ENCODE assay signal across 1 cellular context in the genomic region with DNA sequence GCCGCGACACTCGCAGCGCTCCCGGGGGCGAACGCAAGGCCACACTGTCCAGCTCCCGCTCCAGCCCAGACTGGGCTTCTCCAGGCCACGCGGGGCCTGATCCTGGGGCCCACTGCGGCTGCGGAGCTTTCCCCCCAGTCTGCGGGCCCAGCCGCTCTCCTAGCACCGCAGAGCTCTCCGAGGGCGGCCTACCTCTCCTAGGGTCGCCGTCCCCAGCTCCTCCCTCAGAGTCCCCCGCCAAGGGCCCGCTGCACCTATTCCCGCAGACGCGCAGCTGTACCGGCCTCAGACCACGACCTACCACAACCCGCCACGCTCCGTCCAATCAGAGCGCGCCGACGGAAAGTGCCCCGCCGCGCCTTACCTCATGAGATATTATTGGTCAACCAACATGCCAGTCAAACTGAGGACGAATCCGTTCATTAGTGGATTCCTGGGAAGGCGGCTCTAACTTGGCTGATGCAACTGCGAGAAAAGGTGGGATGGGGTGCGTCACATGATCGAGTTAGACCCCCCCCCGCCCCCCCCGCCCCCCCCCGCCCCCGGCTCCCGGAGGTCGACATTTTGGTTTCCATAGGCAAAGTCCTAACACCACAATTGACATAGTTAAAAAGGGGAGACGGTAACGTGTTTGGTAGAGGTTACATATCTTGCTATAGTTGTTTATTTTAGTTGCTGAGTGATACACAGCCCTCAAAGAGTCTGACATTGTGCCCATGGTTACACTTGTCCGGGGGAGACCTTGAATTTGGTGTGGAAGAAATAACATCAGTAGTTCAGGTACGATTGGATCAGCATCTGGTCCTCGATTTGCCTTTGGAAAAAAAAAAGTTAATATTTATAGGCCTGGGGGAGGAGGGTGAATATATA.
TF ChIP-seq lines count a peak whose summit lies in the region.

A gene (minus strand): TSS at position 278 of the 870 bp plus-strand sequence. CDS start 6,743 bp downstream, outside the sequence.

TF ChIP-seq in HepG2, 621 proteins besides CTCF, POLR2A, EP300 and RAD21 (continued from another document and continues in another):
- TF ChIP-seq, protein P1, sequence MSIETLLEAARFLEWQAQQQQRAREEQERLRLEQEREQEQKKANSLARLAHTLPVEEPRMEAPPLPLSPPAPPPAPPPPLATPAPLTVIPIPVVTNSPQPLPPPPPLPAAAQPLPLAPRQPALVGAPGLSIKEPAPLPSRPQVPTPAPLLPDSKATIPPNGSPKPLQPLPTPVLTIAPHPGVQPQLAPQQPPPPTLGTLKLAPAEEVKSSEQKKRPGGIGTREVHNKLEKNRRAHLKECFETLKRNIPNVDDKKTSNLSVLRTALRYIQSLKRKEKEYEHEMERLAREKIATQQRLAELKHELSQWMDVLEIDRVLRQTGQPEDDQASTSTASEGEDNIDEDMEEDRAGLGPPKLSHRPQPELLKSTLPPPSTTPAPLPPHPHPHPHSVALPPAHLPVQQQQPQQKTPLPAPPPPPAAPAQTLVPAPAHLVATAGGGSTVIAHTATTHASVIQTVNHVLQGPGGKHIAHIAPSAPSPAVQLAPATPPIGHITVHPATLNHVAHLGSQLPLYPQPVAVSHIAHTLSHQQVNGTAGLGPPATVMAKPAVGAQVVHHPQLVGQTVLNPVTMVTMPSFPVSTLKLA (IDR thresholded peaks at IDR 0.05), result peak; percentile 32; the same call in 1 of the 2 replicates
- TF ChIP-seq, protein P2, sequence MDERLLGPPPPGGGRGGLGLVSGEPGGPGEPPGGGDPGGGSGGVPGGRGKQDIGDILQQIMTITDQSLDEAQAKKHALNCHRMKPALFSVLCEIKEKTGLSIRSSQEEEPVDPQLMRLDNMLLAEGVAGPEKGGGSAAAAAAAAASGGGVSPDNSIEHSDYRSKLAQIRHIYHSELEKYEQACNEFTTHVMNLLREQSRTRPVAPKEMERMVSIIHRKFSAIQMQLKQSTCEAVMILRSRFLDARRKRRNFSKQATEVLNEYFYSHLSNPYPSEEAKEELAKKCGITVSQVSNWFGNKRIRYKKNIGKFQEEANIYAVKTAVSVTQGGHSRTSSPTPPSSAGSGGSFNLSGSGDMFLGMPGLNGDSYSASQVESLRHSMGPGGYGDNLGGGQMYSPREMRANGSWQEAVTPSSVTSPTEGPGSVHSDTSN (CRISPR knock-in tag; IDR thresholded peaks at IDR 0.05), result peak; percentile 98
- TF ChIP-seq TEAD2 (CRISPR knock-in tag; IDR thresholded peaks at IDR 0.05) (peak; percentile 63; the same call in 1 of the 2 replicates), HDAC1 (CRISPR knock-in tag; IDR thresholded peaks at IDR 0.05) (peak; percentile 95), CEBPB (IDR thresholded peaks at IDR 0.05; ENCODE audit: borderline replicate concordance, low read depth, low read length) (peak; percentile 96), ERF (CRISPR knock-in tag; IDR thresholded peaks at IDR 0.05) (peak; percentile 45; the same call in 1 of the 2 replicates), KLF16 (CRISPR knock-in tag; IDR thresholded peaks at IDR 0.05) (peak in 1 of 2 experiments; percentile 95; a peak in 2 of 4 replicates), ZNF788 (CRISPR knock-in tag; IDR thresholded peaks at IDR 0.05; ENCODE audit: borderline replicate concordance) (peak; percentile 94), JUN (CRISPR knock-in tag; IDR thresholded peaks at IDR 0.05) (peak; percentile 42; the same call in 1 of the 2 replicates), ZMAT3 (CRISPR knock-in tag; conservative IDR thresholded peaks at IDR 0.05) (peak; percentile 44), ZNF543 (CRISPR knock-in tag; IDR thresholded peaks at IDR 0.05) (peak; percentile 53; the same call in 1 of the 2 replicates), ZSCAN29 (CRISPR knock-in tag; conservative IDR thresholded peaks at IDR 0.05) (0 out of 2 replicates have a peak, but pooled peaks have one; percentile 55), ZNF24 (IDR thresholded peaks at IDR 0.05) (peak; percentile 64), ZFAT (CRISPR knock-in tag; conservative IDR thresholded peaks at IDR 0.05) (no peak), REPIN1 (CRISPR knock-in tag; IDR thresholded peaks at IDR 0.05; ENCODE audit: borderline replicate concordance, low read depth) (peak; percentile 93), ZNF451 (CRISPR knock-in tag; IDR thresholded peaks at IDR 0.05) (peak; percentile 88; the same call in 1 of the 2 replicates), PAX8 (CRISPR knock-in tag; IDR thresholded peaks at IDR 0.05; ENCODE audit: borderline replicate concordance) (peak; percentile 66; the same call in 1 of the 2 replicates), RAD51 (IDR thresholded peaks at IDR 0.05; ENCODE audit: borderline replicate concordance) (no peak), SETDB1 (CRISPR knock-in tag; IDR thresholded peaks at IDR 0.05; ENCODE audit: borderline replicate concordance) (no peak), MXD4 (CRISPR knock-in tag; IDR thresholded peaks at IDR 0.05) (peak; percentile 72), MZF1 (CRISPR knock-in tag; IDR thresholded peaks at IDR 0.05; ENCODE audit: borderline replicate concordance) (no peak), ZSCAN25 (CRISPR knock-in tag; IDR thresholded peaks at IDR 0.05) (peak; percentile 78; the same call in 1 of the 2 replicates), NFKBIZ (CRISPR knock-in tag; IDR thresholded peaks at IDR 0.05) (no peak), TP53 (CRISPR knock-in tag; conservative IDR thresholded peaks at IDR 0.05) (peak; percentile 79; the same call in 1 of the 2 replicates), ZBTB7A (CRISPR knock-in tag; IDR thresholded peaks at IDR 0.05) (peak; percentile 69; the same call in 1 of the 2 replicates), ZFP36 (IDR thresholded peaks at IDR 0.05; ENCODE audit: borderline replicate concordance, low read depth, low read length, partially characterized antibody) (no peak), HOXA3 (CRISPR knock-in tag; IDR thresholded peaks at IDR 0.05) (peak; percentile 87), HOXD1 (CRISPR knock-in tag; IDR thresholded peaks at IDR 0.05) (peak; percentile 84; the same call in 1 of the 2 replicates), ZNF563 (CRISPR knock-in tag; IDR thresholded peaks at IDR 0.05) (peak; percentile 89), SIN3A (IDR thresholded peaks at IDR 0.05; ENCODE audit: borderline replicate concordance, low read depth, low read length) (peak; percentile 92), NAIF1 (CRISPR knock-in tag; IDR thresholded peaks at IDR 0.05; ENCODE audit: borderline replicate concordance) (0 out of 2 replicates have a peak, but pooled peaks have one; percentile 28), SRSF1 (optimal IDR thresholded peaks at IDR 0.05; ENCODE audit: low read depth, low read length) (peak; percentile 99), SATB2 (CRISPR knock-in tag; IDR thresholded peaks at IDR 0.05) (peak; percentile 91; the same call in 1 of the 2 replicates), DR1 (CRISPR knock-in tag; IDR thresholded peaks at IDR 0.05) (peak; percentile 89), CENPX (CRISPR knock-in tag; IDR thresholded peaks at IDR 0.05) (no peak), ZNF709 (CRISPR knock-in tag; IDR thresholded peaks at IDR 0.05) (peak; percentile 84)
- TF ChIP-seq, protein P3, sequence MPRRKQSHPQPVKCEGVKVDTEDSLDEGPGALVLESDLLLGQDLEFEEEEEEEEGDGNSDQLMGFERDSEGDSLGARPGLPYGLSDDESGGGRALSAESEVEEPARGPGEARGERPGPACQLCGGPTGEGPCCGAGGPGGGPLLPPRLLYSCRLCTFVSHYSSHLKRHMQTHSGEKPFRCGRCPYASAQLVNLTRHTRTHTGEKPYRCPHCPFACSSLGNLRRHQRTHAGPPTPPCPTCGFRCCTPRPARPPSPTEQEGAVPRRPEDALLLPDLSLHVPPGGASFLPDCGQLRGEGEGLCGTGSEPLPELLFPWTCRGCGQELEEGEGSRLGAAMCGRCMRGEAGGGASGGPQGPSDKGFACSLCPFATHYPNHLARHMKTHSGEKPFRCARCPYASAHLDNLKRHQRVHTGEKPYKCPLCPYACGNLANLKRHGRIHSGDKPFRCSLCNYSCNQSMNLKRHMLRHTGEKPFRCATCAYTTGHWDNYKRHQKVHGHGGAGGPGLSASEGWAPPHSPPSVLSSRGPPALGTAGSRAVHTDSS (CRISPR knock-in tag; conservative IDR thresholded peaks at IDR 0.05), result no peak
- TF ChIP-seq, protein P4, sequence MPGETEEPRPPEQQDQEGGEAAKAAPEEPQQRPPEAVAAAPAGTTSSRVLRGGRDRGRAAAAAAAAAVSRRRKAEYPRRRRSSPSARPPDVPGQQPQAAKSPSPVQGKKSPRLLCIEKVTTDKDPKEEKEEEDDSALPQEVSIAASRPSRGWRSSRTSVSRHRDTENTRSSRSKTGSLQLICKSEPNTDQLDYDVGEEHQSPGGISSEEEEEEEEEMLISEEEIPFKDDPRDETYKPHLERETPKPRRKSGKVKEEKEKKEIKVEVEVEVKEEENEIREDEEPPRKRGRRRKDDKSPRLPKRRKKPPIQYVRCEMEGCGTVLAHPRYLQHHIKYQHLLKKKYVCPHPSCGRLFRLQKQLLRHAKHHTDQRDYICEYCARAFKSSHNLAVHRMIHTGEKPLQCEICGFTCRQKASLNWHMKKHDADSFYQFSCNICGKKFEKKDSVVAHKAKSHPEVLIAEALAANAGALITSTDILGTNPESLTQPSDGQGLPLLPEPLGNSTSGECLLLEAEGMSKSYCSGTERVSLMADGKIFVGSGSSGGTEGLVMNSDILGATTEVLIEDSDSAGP (CRISPR knock-in tag; IDR thresholded peaks at IDR 0.05; ENCODE audit: borderline replicate concordance), result peak; percentile 84; the same call in 1 of the 2 replicates
- TF ChIP-seq, protein P5, sequence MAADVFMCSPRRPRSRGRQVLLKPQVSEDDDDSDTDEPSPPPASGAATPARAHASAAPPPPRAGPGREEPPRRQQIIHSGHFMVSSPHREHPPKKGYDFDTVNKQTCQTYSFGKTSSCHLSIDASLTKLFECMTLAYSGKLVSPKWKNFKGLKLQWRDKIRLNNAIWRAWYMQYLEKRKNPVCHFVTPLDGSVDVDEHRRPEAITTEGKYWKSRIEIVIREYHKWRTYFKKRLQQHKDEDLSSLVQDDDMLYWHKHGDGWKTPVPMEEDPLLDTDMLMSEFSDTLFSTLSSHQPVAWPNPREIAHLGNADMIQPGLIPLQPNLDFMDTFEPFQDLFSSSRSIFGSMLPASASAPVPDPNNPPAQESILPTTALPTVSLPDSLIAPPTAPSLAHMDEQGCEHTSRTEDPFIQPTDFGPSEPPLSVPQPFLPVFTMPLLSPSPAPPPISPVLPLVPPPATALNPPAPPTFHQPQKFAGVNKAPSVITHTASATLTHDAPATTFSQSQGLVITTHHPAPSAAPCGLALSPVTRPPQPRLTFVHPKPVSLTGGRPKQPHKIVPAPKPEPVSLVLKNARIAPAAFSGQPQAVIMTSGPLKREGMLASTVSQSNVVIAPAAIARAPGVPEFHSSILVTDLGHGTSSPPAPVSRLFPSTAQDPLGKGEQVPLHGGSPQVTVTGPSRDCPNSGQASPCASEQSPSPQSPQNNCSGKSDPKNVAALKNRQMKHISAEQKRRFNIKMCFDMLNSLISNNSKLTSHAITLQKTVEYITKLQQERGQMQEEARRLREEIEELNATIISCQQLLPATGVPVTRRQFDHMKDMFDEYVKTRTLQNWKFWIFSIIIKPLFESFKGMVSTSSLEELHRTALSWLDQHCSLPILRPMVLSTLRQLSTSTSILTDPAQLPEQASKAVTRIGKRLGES (CRISPR knock-in tag; IDR thresholded peaks at IDR 0.05; ENCODE audit: borderline replicate concordance), result peak; percentile 80; the same call in 1 of the 2 replicates
- TF ChIP-seq, protein P6, sequence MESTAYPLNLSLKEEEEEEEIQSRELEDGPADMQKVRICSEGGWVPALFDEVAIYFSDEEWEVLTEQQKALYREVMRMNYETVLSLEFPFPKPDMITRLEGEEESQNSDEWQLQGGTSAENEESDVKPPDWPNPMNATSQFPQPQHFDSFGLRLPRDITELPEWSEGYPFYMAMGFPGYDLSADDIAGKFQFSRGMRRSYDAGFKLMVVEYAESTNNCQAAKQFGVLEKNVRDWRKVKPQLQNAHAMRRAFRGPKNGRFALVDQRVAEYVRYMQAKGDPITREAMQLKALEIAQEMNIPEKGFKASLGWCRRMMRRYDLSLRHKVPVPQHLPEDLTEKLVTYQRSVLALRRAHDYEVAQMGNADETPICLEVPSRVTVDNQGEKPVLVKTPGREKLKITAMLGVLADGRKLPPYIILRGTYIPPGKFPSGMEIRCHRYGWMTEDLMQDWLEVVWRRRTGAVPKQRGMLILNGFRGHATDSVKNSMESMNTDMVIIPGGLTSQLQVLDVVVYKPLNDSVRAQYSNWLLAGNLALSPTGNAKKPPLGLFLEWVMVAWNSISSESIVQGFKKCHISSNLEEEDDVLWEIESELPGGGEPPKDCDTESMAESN (CRISPR knock-in tag; conservative IDR thresholded peaks at IDR 0.05), result peak; percentile 96
- TF ChIP-seq, protein P7, sequence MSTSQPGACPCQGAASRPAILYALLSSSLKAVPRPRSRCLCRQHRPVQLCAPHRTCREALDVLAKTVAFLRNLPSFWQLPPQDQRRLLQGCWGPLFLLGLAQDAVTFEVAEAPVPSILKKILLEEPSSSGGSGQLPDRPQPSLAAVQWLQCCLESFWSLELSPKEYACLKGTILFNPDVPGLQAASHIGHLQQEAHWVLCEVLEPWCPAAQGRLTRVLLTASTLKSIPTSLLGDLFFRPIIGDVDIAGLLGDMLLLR (CRISPR knock-in tag; IDR thresholded peaks at IDR 0.05), result peak; percentile 49; the same call in 1 of the 2 replicates
- TF ChIP-seq, protein P8, sequence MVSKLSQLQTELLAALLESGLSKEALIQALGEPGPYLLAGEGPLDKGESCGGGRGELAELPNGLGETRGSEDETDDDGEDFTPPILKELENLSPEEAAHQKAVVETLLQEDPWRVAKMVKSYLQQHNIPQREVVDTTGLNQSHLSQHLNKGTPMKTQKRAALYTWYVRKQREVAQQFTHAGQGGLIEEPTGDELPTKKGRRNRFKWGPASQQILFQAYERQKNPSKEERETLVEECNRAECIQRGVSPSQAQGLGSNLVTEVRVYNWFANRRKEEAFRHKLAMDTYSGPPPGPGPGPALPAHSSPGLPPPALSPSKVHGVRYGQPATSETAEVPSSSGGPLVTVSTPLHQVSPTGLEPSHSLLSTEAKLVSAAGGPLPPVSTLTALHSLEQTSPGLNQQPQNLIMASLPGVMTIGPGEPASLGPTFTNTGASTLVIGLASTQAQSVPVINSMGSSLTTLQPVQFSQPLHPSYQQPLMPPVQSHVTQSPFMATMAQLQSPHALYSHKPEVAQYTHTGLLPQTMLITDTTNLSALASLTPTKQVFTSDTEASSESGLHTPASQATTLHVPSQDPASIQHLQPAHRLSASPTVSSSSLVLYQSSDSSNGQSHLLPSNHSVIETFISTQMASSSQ (IDR thresholded peaks at IDR 0.05; ENCODE audit: low read depth), result no peak
- TF ChIP-seq, protein P8 (CRISPR knock-in tag; IDR thresholded peaks at IDR 0.05; ENCODE audit: borderline replicate concordance), result peak; percentile 44
